15 cellular contexts compared by ENCODE assay signal in genomic region chr7:11474902-11475585, GRCh38.
DNase-seq lines count a peak whose midpoint lies in the region; TF ChIP-seq lines count a peak whose summit lies in the region.
"Had no signal": no experiment of that assay in that cellular context is flagged by ENCODE, and none has a peak within 500 bp of the region (broad histone marks: within the 10 kb centered on the region; RNA-seq: fewer than 3 reads in every experiment).

No MANE protein-coding gene starts in this region.

- H3K4me3 ChIP-seq in astrocyte of the spinal cord (ENCODE audit: low read depth, low read length), result no peak overlapping the region

- CTCF ChIA-PET in HEK293T (lab: Yijun Ruan, JAX), result no interaction called here

- in situ Hi-C loops in astrocyte of the spinal cord (cut with HindIII; ENCODE audit: low sequenced_read_pairs), result no loop called here

- peak; percentile 10 for TF ChIP-seq CTCF in astrocyte of the spinal cord (IDR thresholded peaks at IDR 0.05; ENCODE audit: low read depth, low read length)

- peak; percentile 17 for DNase-seq in HEK293T (ENCODE audit: extremely low spot score)
- DNase-seq in NCI-H2227 treated with DMSO at 0.1 percent for 48 hours (lab: John Stamatoyannopoulos, UW), result peak; percentile 45
- DNase-seq in astrocyte of the spinal cord (ENCODE audit: low read depth, low spot score), result no peak
- DNase-seq in left kidney (ENCODE audit: low read depth, low spot score), result peak; percentile 15
- DNase-seq in A172 (ENCODE audit: low spot score), result no peak
- no peak for DNase-seq in dedifferentiated amniotic fluid mesenchymal stem cell (ENCODE audit: extremely low spot score)
- no peak for DNase-seq in activated CD4-positive, alpha-beta T cell treated with anti-CD3 and anti-CD28 coated beads for 1 hour
- DNase-seq: BE2C; CD4-positive, alpha-beta memory T cell; Kasumi-1; NCI-H1436; NCI-H2081 treated with DMSO at 0.1 percent for 48 hours; NCI-H226; NCI-H526 treated with DMSO at 0.1 percent for 48 hours; RPMI8226 had no signal

- POLR2A ChIA-PET in HEK293T (lab: Yijun Ruan, JAX), result no interaction called here

TF ChIP-seq in HEK293T, 16 proteins besides CTCF, POLR2A, EP300 and RAD21:
- TF ChIP-seq FOXK2 (IDR thresholded peaks at IDR 0.05), result no peak
- TF ChIP-seq FOXM1 (IDR thresholded peaks at IDR 0.05; ENCODE audit: borderline replicate concordance), result no peak
- no peak for TF ChIP-seq BHLHE40 (IDR thresholded peaks at IDR 0.05; ENCODE audit: borderline replicate concordance)
- no peak for TF ChIP-seq TARDBP (IDR thresholded peaks at IDR 0.05)
- TF ChIP-seq HDGF (IDR thresholded peaks at IDR 0.05; ENCODE audit: borderline replicate concordance), result no peak
- TF ChIP-seq ELF4 (IDR thresholded peaks at IDR 0.05), result no peak
- TF ChIP-seq ZNF384 (IDR thresholded peaks at IDR 0.05), result no peak
TF ChIP-seq in HEK293T: peak in this region for 0.

Comparison
In these comparisons a context has a peak if more than half of its experiments do, and no peak if none do; other contexts are left out.
1. DNase-seq: peak in HEK293T (single experiment), NCI-H2227 treated with DMSO at 0.1 percent for 48 hours (single experiment) and left kidney (single experiment); none in astrocyte of the spinal cord (single experiment), A172 (single experiment), dedifferentiated amniotic fluid mesenchymal stem cell (single experiment) and activated CD4-positive, alpha-beta T cell treated with anti-CD3 and anti-CD28 coated beads for 1 hour (single experiment).